18 cellular contexts compared by ENCODE assay signal in genomic region chr19:49014123-49014869, GRCh38. TPM values are rescaled to one million over a fixed set of nuclear protein-coding genes. Genes with fewer than 3 reads are reported as not detected.
"Had no signal": no experiment of that assay in that cellular context is flagged by ENCODE, and none has a peak within 500 bp of the region (broad histone marks: within the 10 kb centered on the region; RNA-seq: fewer than 3 reads in every experiment).

No MANE protein-coding gene starts in this region.

- H3K9me3 ChIP-seq: colonic mucosa, gastroesophageal sphincter, lower lobe of right lung, neutrophil, right atrium auricular region, tibial nerve had no signal

- DNase-seq: activated CD4-positive, alpha-beta T cell treated with anti-CD3 and anti-CD28 coated beads for 4 hours; activated CD8-positive, alpha-beta memory T cell treated with anti-CD3 and anti-CD28 coated beads, Interleukin-2, amount 50 U/mL, for 48 hours; activated CD8-positive, alpha-beta T cell treated with anti-CD3 and anti-CD28 coated beads, Interleukin-2, amount 10 ng/mL, durations not matched to agents 7 days and 5 days; activated naive CD4-positive, alpha-beta T cell treated with Interleukin-2 at 50 U/mL for 16 hours; caudate nucleus; colonic mucosa; effector CD4-positive, alpha-beta T cell; lower lobe of right lung; midbrain; posterior cingulate gyrus; small intestine had no signal

- H3K4me3 Mint-ChIP-seq: activated CD8-positive, alpha-beta T cell treated with anti-CD3 and anti-CD28 coated beads, Interleukin-2, amount 10 ng/mL, durations not matched to agents 7 days and 5 days had no signal

- H3K27me3 ChIP-seq: colonic mucosa, right atrium auricular region had no signal

- H3K4me3 ChIP-seq: colonic mucosa, gastroesophageal sphincter, lower lobe of right lung, right atrium auricular region, tibial nerve had no signal

- H3K27ac ChIP-seq: colonic mucosa, gastroesophageal sphincter, lower lobe of right lung, neutrophil, right atrium auricular region, tibial nerve had no signal

- H3K36me3 ChIP-seq: colonic mucosa had no signal

- H3K27ac Mint-ChIP-seq: activated CD8-positive, alpha-beta T cell treated with anti-CD3 and anti-CD28 coated beads, Interleukin-2, amount 10 ng/mL, durations not matched to agents 7 days and 5 days had no signal

- ATAC-seq: activated CD8-positive, alpha-beta T cell treated with anti-CD3 and anti-CD28 coated beads, Interleukin-2, amount 10 ng/mL, durations not matched to agents 7 days and 5 days; gastroesophageal sphincter; lower lobe of right lung had no signal

RNA-seq across cellular contexts. Expression of gene LHB, which starts 2.6 kb away (rescaled TPM):
- total RNA-seq: activated CD8-positive, alpha-beta T cell treated with anti-CD3 and anti-CD28 coated beads, Interleukin-2, amount 10 ng/mL, durations not matched to agents 7 days and 5 days; colonic mucosa; fibroblast of lung; gastroesophageal sphincter; lower lobe of right lung; right atrium auricular region; subcutaneous adipose tissue had no signal
- polyA plus RNA-seq: fibroblast of lung had no signal

RNA-seq across cellular contexts. Expression of gene CGB3, which starts 9.8 kb away (rescaled TPM):
- total RNA-seq: activated CD8-positive, alpha-beta T cell treated with anti-CD3 and anti-CD28 coated beads, Interleukin-2, amount 10 ng/mL, durations not matched to agents 7 days and 5 days; colonic mucosa; fibroblast of lung; gastroesophageal sphincter; lower lobe of right lung; right atrium auricular region; subcutaneous adipose tissue; tibial nerve had no signal
- polyA plus RNA-seq: adipose tissue, fibroblast of lung, small intestine had no signal

RNA-seq across cellular contexts. Expression of gene CGB2, which starts 17.4 kb away (rescaled TPM):
- total RNA-seq: activated CD8-positive, alpha-beta T cell treated with anti-CD3 and anti-CD28 coated beads, Interleukin-2, amount 10 ng/mL, durations not matched to agents 7 days and 5 days; colonic mucosa; fibroblast of lung; gastroesophageal sphincter; lower lobe of right lung; right atrium auricular region; subcutaneous adipose tissue; tibial nerve had no signal
- polyA plus RNA-seq: adipose tissue, fibroblast of lung, small intestine had no signal
